In the genomic region with DNA sequence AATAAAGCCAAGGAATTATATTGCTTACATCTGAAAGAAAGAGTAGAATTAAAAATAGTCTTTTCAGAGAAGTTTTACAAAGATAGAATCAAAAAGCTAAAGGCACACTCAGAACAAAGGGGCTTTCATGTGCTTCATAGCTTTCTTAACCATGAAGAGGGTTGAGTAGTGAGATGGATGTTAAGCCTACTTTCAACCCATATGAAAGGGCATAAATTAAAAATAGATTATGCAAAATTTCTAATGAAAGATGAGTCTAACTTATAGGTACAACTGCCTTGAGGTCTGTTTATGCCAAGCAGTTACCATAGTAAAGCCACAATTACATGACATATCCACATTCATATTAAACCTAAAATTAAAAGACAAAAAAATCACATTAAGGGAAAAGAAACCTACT, we compare ENCODE assay signal across 17 cellular contexts.
DNase-seq lines count a peak whose midpoint lies in the region; ATAC-seq and TF ChIP-seq lines count a peak whose summit lies in the region.
"Had no signal": no experiment of that assay in that cellular context is flagged by ENCODE, and none has a peak within 500 bp of the region (broad histone marks: within the 10 kb centered on the region; RNA-seq: fewer than 3 reads in every experiment).

No MANE protein-coding gene starts in this region.

- in situ Hi-C loops in mammary epithelial cell (cut with MboI; ENCODE audit: low sequenced_read_pairs in 2 of 2): no loop called here

- ATAC-seq in GM19035 (IDR thresholded peaks at IDR 0.05; ENCODE audit: unreplicated experiment) (peak; percentile 73), GM21717 (IDR thresholded peaks at IDR 0.05; ENCODE audit: unreplicated experiment) (peak; percentile 72), HG03064 (IDR thresholded peaks at IDR 0.05; ENCODE audit: low read depth, unreplicated experiment) (peak; percentile 77)
- ATAC-seq: mucosa of descending colon had no signal

- TF ChIP-seq CTCF in mammary epithelial cell (conservative IDR thresholded peaks at IDR 0.05 in 1 of 2, IDR thresholded peaks at IDR 0.05 in 1 of 2; ENCODE audit: extremely low read depth in 1 of 2, insufficient read depth in 1 of 2, low read depth in 1 of 2, low read length in 2 of 2) (no peak), PC-9 (conservative IDR thresholded peaks at IDR 0.05) (no peak)

- H3K36me3 ChIP-seq in mammary epithelial cell (ENCODE audit: insufficient read depth, low read length) (no peaks in the 10 kb centered on the region), PC-9 (ENCODE audit: low read depth) (no peaks in the 10 kb centered on the region)
- H3K36me3 ChIP-seq: prostate gland, stomach had no signal

- H3K79me2 ChIP-seq in mammary epithelial cell (ENCODE audit: insufficient read depth, low read length): no peaks in the 10 kb centered on the region
- H3K79me2 ChIP-seq in PC-9 (ENCODE audit: low read depth): no peaks in the 10 kb centered on the region

- intact Hi-C loops in mammary epithelial cell (cut with micrococcal nuclease): no loop called here
- intact Hi-C loops in PC-9 (cut with micrococcal nuclease; ENCODE audit: unreplicated experiment): no loop called here

- no peak overlapping the region for H2AFZ ChIP-seq in mammary epithelial cell (ENCODE audit: low read depth, low read length)
- H2AFZ ChIP-seq in PC-9: no peak overlapping the region

- no peaks in the 10 kb centered on the region for H4K20me1 ChIP-seq in mammary epithelial cell (ENCODE audit: insufficient read depth, low read length)
- H4K20me1 ChIP-seq in PC-9 (ENCODE audit: insufficient read depth): no peaks in the 10 kb centered on the region

- dilution Hi-C loops in mammary epithelial cell (cut with HindIII; ENCODE audit: low sequenced_read_pairs): no loop called here

- CTCF ChIA-PET in mammary epithelial cell (lab: Charles Lee; ENCODE audit: low non-redundant PET): no interaction called here
- CTCF ChIA-PET in PC-9 (lab: Charles Lee): no interaction called here

- no peaks in the 10 kb centered on the region for H3K9me2 ChIP-seq in PC-9 (ENCODE audit: insufficient read depth)
- H3K9me2 ChIP-seq: SK-N-SH had no signal

- H3K4me1 ChIP-seq in mammary epithelial cell (ENCODE audit: insufficient read depth, low read length) (peaks cover 5% of the 10 kb centered on the region), PC-9 (replicated peaks; ENCODE audit: insufficient read depth) (no peaks in the 10 kb centered on the region)
- H3K4me1 ChIP-seq: prostate gland, stomach had no signal

- no TSS peak for BruUV-seq in mammary epithelial cell (replicated peaks; lab: Mats Ljungman, UMichigan)
- no TSS peak for BruUV-seq in PC-9 (replicated peaks; lab: Mats Ljungman, UMichigan)

- no peak overlapping the region for H3K9ac ChIP-seq in mammary epithelial cell (ENCODE audit: insufficient read depth, low read length)
- H3K9ac ChIP-seq: SK-N-SH had no signal

- H3F3A ChIP-seq in PC-9 (ENCODE audit: insufficient read depth, low read depth): no peaks in the 10 kb centered on the region

- POLR2A ChIA-PET in PC-9 (lab: Charles Lee; ENCODE audit: unreplicated experiment): no interaction called here

- H3K4me3 ChIP-seq in mammary epithelial cell (replicated peaks in 1 of 3; ENCODE audit: insufficient read depth in 1 of 3, low read depth in 2 of 3, low read length in 3 of 3): no peak overlapping the region
- H3K4me3 ChIP-seq in PC-9: no peak overlapping the region
- H3K4me3 ChIP-seq: mucosa of descending colon, prostate gland, stomach had no signal

- no peak overlapping the region for H3K4me2 ChIP-seq in mammary epithelial cell (ENCODE audit: insufficient read depth, low read depth, low read length)
- no peak overlapping the region for H3K4me2 ChIP-seq in PC-9
- H3K4me2 ChIP-seq: SK-N-SH had no signal

- H3K27ac ChIP-seq in mammary epithelial cell (ENCODE audit: insufficient read depth, low read depth, low read length) (no peak overlapping the region), PC-9 (no peak overlapping the region)
- H3K27ac ChIP-seq: C4-2B, prostate gland, stomach had no signal

- H3K9me3 ChIP-seq in mammary epithelial cell (replicated peaks; ENCODE audit: insufficient read depth, low read length) (no peaks in the 10 kb centered on the region), PC-9 (ENCODE audit: insufficient read depth, low read depth) (no peaks in the 10 kb centered on the region)
- H3K9me3 ChIP-seq: mucosa of descending colon, prostate gland, SK-N-SH, stomach had no signal

- H3K27me3 ChIP-seq in mammary epithelial cell (ENCODE audit: insufficient read depth, low read length): no peaks in the 10 kb centered on the region
- H3K27me3 ChIP-seq in PC-9 (ENCODE audit: insufficient read depth, low read depth): no peaks in the 10 kb centered on the region
- H3K27me3 ChIP-seq: stomach had no signal

- DNase-seq in NAMALWA (ENCODE audit: low spot score) (peak; percentile 4), mammary epithelial cell (no peak), PC-9 (no peak), pons (ENCODE audit: low spot score) (no peak), globus pallidus (ENCODE audit: low spot score) (no peak)
- DNase-seq: activated B cell treated with CpG ODN at 0.5 μM for 24 hours, anterior cingulate cortex, IMR-90, mucosa of descending colon, NCI-H1436, SK-N-SH, stomach had no signal
